8 cellular contexts compared by ENCODE assay signal in the genomic region with DNA sequence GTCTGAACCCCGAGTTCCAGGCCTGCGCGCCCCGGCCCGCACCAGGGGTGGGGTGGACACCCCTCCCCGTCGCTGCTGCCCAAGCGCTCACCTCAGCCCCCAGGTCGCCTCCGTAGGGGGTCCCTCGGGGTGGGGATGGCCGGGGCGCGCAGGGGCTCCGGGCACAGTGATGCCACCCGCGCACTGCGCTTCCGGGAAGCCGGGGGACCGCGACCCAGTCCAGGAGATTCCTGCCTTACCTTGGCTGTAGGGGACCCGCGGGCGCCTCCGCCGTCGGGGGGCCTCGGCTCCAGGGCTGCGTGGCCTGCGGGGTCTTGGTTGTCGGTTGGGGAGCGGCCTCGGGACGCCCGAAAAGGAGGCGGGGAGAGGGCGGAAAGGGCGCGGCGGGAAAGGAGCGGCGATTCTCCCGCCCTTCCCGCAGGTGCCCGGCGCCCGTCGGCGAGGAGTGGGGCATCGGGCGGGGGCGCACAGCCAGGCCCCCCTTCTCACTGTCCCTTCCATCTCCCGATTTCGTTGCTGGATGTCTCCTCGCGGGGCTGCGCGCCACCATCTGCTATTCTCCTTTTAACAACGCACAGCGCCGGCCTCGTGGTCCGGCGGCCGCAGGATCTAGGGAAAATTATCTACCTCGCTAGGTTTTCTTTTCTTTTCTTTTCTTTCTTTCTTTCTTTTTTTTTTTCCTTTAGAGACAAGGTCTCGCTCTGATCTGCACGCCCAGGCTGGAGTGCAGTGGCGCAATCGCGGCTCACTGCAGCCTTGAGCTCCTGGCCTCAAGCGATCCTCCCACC. TPM values are rescaled to one million over a fixed set of nuclear protein-coding genes. Genes with fewer than 3 reads are reported as not detected.
A peak's percentile ranks its signal among the peaks of the same experiment; 100 is the strongest.
DNase-seq lines count a peak whose midpoint lies in the region; ATAC-seq, FAIRE-seq and TF ChIP-seq lines count a peak whose summit lies in the region.

KEAP1 (minus strand) TSS at position 355 of the 788 bp plus-strand sequence. CDS start 3,323 bp downstream, outside the sequence.

- DNase-seq in RWPE2 (ENCODE audit: low spot score) (no peak), mammary epithelial cell (no peak), immature natural killer cell (peak in 2 of 3 donors; percentile 40 to 41), small intestine (peak; percentile 34), kidney glomerular epithelial cell (lab: John Stamatoyannopoulos, UW) (no peak)

- BruUV-seq in mammary epithelial cell (replicated peaks; lab: Mats Ljungman, UMichigan): no TSS peak

- peak within 1 kb of the TSS; percentile 98 for H3K4me2 ChIP-seq in mammary epithelial cell (ENCODE audit: insufficient read depth, low read depth, low read length)

- no peak for FAIRE-seq in small intestine (lab: Jason Lieb, UNC)

- H4K20me1 ChIP-seq in mammary epithelial cell (ENCODE audit: insufficient read depth, low read length): no peaks in the 10 kb centered on the region

- H3K27me3 Mint-ChIP-seq in immature natural killer cell (ENCODE audit: low read depth in 3 of 3): peaks cover 11 to 21% (median 19%) of the 10 kb centered on the region in 3 donors

- peak within 1 kb of the TSS; percentile 47 for H2AFZ ChIP-seq in ACC112 (ENCODE audit: low read length, unreplicated experiment)
- H2AFZ ChIP-seq in mammary epithelial cell (ENCODE audit: low read depth, low read length): peak within 1 kb of the TSS; percentile 95

- H3K9me3 Mint-ChIP-seq in immature natural killer cell: no peaks in the 10 kb centered on the region

- WGBS in mammary epithelial cell (ENCODE audit: low coverage, missing lambda C conversion rate): 31% methylated on average over 23 of the region's 73 CpGs
- 3 to 4% (median 4%) methylated on average over 52 to 73 of the region's 73 CpGs for WGBS in small intestine, 3 donors

- intact Hi-C loops in mammary epithelial cell (cut with micrococcal nuclease): loop anchor here (2.0 to 5.0 kb wide), 3 partner anchors 14 to 149 kb away; partner anchors contain the start of genes ILF3 and S1PR5

- H3K27ac ChIP-seq in ACC112 (ENCODE audit: low read depth, low read length) (peak within 1 kb of the TSS; percentile 81), RWPE2 (ENCODE audit: poor library complexity, severe bottlenecking) (peak within 1 kb of the TSS; percentile 76), mammary epithelial cell (ENCODE audit: insufficient read depth, low read depth, low read length) (peak within 1 kb of the TSS; percentile 70), small intestine (ENCODE audit: low read depth in 1 of 2, low read length in 1 of 2) (peak within 1 kb of the TSS; percentile 97 to 99)

- peak within 1 kb of the TSS; percentile 90 to 97 (median 95) for H3K27ac Mint-ChIP-seq in immature natural killer cell

- H3K4me3 ChIP-seq in ACC112 (ENCODE audit: low read depth, low read length) (peak within 1 kb of the TSS; percentile 81), RWPE2 (ENCODE audit: severe bottlenecking) (peak within 1 kb of the TSS; percentile 85), mammary epithelial cell (replicated peaks in 1 of 3; ENCODE audit: insufficient read depth in 1 of 3, low read depth in 2 of 3, low read length in 3 of 3) (peak within 1 kb of the TSS; percentile 77 to 94 (median 89)), small intestine (ENCODE audit: low read depth in 1 of 2, low read length in 2 of 2) (peak within 1 kb of the TSS; percentile 93 to 94)

- peaks cover 2% of the 10 kb centered on the region for H3K4me1 ChIP-seq in ACC112 (ENCODE audit: control insufficient read depth, insufficient read depth, low read length, unreplicated experiment)
- peaks cover 5% of the 10 kb centered on the region for H3K4me1 ChIP-seq in RWPE2 (ENCODE audit: insufficient read depth, poor library complexity, severe bottlenecking)
- H3K4me1 ChIP-seq in mammary epithelial cell (ENCODE audit: insufficient read depth, low read length): peaks cover 11% of the 10 kb centered on the region
- H3K4me1 ChIP-seq in small intestine (ENCODE audit: control insufficient read depth in 2 of 2, insufficient read depth in 1 of 2, low read depth in 1 of 2, low read length in 1 of 2): peaks cover 0 to 2% of the 10 kb centered on the region in 2 donors

- in situ Hi-C loops in mammary epithelial cell (cut with MboI; ENCODE audit: low sequenced_read_pairs in 2 of 2): loop anchor here (5.0 to 10.0 kb wide), 2 partner anchors 52 to 64 kb away; partner anchors contain the start of genes CDKN2D (in 1 of the 2) and KRI1 (in 1 of the 2)

- peak within 1 kb of the TSS; percentile 86 for H3K9ac ChIP-seq in mammary epithelial cell (ENCODE audit: insufficient read depth, low read length)

- peaks cover 3 to 6% (median 4%) of the 10 kb centered on the region in 3 donors for H3K36me3 Mint-ChIP-seq in immature natural killer cell

- peak within 1 kb of the TSS; percentile 90 to 97 (median 94) for H3K4me3 Mint-ChIP-seq in immature natural killer cell

- H3K36me3 ChIP-seq in ACC112 (ENCODE audit: insufficient read depth, low read length): no peaks in the 10 kb centered on the region
- peaks cover 21% of the 10 kb centered on the region for H3K36me3 ChIP-seq in RWPE2 (ENCODE audit: low read depth)
- H3K36me3 ChIP-seq in mammary epithelial cell (ENCODE audit: insufficient read depth, low read length): peaks cover 5% of the 10 kb centered on the region
- no peaks in the 10 kb centered on the region for H3K36me3 ChIP-seq in small intestine (ENCODE audit: control insufficient read depth in 2 of 2, insufficient read depth in 2 of 2, low read length in 2 of 2)

- H3K9me3 ChIP-seq in RWPE2 (ENCODE audit: severe bottlenecking) (no peaks in the 10 kb centered on the region), mammary epithelial cell (replicated peaks; ENCODE audit: insufficient read depth, low read length) (no peaks in the 10 kb centered on the region), small intestine (ENCODE audit: control insufficient read depth, low read depth) (no peaks in the 10 kb centered on the region)

- CTCF ChIA-PET in mammary epithelial cell (lab: Charles Lee; ENCODE audit: low non-redundant PET): interaction anchor here (0.7 kb wide), 1 partner anchor 146 kb away, joined by 5 read pairs; no protein-coding TSS in a partner anchor

- dilution Hi-C loops in mammary epithelial cell (cut with HindIII; ENCODE audit: low sequenced_read_pairs): no loop called here

- ATAC-seq in GM18517 (IDR thresholded peaks at IDR 0.05; ENCODE audit: unreplicated experiment) (peak; percentile 20), HG03457 (IDR thresholded peaks at IDR 0.05; ENCODE audit: unreplicated experiment) (peak; percentile 26), RWPE2 (ENCODE audit: low read depth) (peak; percentile 17)

- H3K27me3 ChIP-seq in ACC112 (ENCODE audit: insufficient read depth, low read length) (no peaks in the 10 kb centered on the region), RWPE2 (ENCODE audit: insufficient read depth, poor library complexity, severe bottlenecking) (no peaks in the 10 kb centered on the region), mammary epithelial cell (ENCODE audit: insufficient read depth, low read length) (no peaks in the 10 kb centered on the region), small intestine (ENCODE audit: control insufficient read depth in 2 of 2, insufficient read depth in 2 of 2, low read length in 2 of 2) (no peaks in the 10 kb centered on the region)

- H3K79me2 ChIP-seq in ACC112 (ENCODE audit: control insufficient read depth, insufficient read depth, low read length, unreplicated experiment): peaks cover 37% of the 10 kb centered on the region
- H3K79me2 ChIP-seq in mammary epithelial cell (ENCODE audit: insufficient read depth, low read length): peaks cover 39% of the 10 kb centered on the region

- peaks cover 42 to 48% of the 10 kb centered on the region in 2 donors for H3K4me1 Mint-ChIP-seq in immature natural killer cell

- TF ChIP-seq CTCF in RWPE2 (IDR thresholded peaks at IDR 0.05; ENCODE audit: poor library complexity, severe bottlenecking) (no peak), mammary epithelial cell (conservative IDR thresholded peaks at IDR 0.05 in 1 of 2, IDR thresholded peaks at IDR 0.05 in 1 of 2; ENCODE audit: extremely low read depth in 1 of 2, insufficient read depth in 1 of 2, low read depth in 1 of 2, low read length in 2 of 2) (no peak)

RNA-seq across cellular contexts. Expression of gene KEAP1, which starts in this region (rescaled TPM):
- total RNA-seq in mammary epithelial cell: 10 to 100 TPM; 47.5 to 51.0 TPM
- polyA plus RNA-seq in mammary epithelial cell: 46.1 TPM
- 108 TPM for polyA minus RNA-seq in mammary epithelial cell
- 10 to 100 TPM; 49.2 to 86.9 (median 71.6) TPM for polyA plus RNA-seq in immature natural killer cell
- polyA plus RNA-seq in small intestine: 10 to 100 TPM; 44.0 to 73.8 (median 68.9) TPM

Comparison
In these comparisons a context has a peak if more than half of its experiments do, and no peak if none do; other contexts are left out.
1. DNase-seq: peak in immature natural killer cell (2 of 3) and small intestine (single experiment); none in RWPE2 (single experiment), mammary epithelial cell (single experiment) and kidney glomerular epithelial cell (single experiment).
2. Peak in every context shown above with its lines, with median percentiles within 50 percentile points of each other: H3K27ac ChIP-seq, H3K4me3 ChIP-seq and ATAC-seq.